In the genomic region with DNA sequence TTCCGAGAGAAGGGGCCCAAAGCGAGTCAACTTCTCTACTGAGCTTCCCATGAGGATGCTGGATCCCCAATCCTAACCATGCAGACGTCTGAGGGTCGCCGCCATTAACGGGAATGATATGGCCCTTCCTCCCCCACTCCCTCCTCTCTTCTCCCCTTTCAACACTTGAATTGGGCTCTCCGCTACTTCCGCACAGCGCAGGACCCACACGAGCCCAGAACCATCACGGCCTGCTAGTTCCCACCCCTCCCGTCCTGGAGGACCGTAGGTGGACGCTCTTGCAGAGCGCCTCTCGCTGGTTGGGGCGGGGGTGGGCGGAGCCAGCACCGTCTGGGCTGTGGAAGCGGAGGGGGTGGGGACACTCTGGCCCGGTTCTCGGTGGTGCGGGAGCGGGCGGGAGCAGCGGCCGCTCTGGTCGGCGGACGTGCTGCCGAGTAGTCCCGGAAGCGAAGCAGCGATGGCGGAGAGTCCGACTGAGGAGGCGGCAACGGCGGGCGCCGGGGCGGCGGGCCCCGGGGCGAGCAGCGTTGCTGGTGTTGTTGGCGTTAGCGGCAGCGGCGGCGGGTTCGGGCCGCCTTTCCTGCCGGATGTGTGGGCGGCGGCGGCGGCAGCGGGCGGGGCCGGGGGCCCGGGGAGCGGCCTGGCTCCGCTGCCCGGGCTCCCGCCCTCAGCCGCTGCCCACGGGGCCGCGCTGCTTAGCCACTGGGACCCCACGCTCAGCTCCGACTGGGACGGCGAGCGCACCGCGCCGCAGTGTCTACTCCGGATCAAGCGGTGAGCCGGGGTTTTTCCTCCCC, we compare ENCODE assay signal across 1 cellular context.
TF ChIP-seq lines count a peak whose summit lies in the region.

A gene (plus strand): TSS at position 361 of the 797 bp plus-strand sequence. CDS start 97 bp downstream, at position 458.

TF ChIP-seq in WTC11, 78 proteins besides CTCF, POLR2A, EP300 and RAD21 (continued from another document):
- TF ChIP-seq, protein P1, sequence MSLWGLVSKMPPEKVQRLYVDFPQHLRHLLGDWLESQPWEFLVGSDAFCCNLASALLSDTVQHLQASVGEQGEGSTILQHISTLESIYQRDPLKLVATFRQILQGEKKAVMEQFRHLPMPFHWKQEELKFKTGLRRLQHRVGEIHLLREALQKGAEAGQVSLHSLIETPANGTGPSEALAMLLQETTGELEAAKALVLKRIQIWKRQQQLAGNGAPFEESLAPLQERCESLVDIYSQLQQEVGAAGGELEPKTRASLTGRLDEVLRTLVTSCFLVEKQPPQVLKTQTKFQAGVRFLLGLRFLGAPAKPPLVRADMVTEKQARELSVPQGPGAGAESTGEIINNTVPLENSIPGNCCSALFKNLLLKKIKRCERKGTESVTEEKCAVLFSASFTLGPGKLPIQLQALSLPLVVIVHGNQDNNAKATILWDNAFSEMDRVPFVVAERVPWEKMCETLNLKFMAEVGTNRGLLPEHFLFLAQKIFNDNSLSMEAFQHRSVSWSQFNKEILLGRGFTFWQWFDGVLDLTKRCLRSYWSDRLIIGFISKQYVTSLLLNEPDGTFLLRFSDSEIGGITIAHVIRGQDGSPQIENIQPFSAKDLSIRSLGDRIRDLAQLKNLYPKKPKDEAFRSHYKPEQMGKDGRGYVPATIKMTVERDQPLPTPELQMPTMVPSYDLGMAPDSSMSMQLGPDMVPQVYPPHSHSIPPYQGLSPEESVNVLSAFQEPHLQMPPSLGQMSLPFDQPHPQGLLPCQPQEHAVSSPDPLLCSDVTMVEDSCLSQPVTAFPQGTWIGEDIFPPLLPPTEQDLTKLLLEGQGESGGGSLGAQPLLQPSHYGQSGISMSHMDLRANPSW (CRISPR knock-in tag; conservative IDR thresholded peaks at IDR 0.05; ENCODE audit: low read depth), result no peak
- TF ChIP-seq HMGA2 (CRISPR knock-in tag; IDR thresholded peaks at IDR 0.05) (no peak), ZNF219 (CRISPR knock-in tag; IDR thresholded peaks at IDR 0.05; ENCODE audit: borderline replicate concordance) (no peak), ZNF423 (CRISPR knock-in tag; IDR thresholded peaks at IDR 0.05) (no peak), KAT7 (CRISPR knock-in tag; IDR thresholded peaks at IDR 0.05; ENCODE audit: borderline replicate concordance) (no peak), NR3C1 (CRISPR knock-in tag; conservative IDR thresholded peaks at IDR 0.05; ENCODE audit: low read depth) (no peak), ATF1 (CRISPR knock-in tag; IDR thresholded peaks at IDR 0.05) (no peak), ZNF671 (CRISPR knock-in tag; IDR thresholded peaks at IDR 0.05) (no peak), SMAD3 (CRISPR knock-in tag; IDR thresholded peaks at IDR 0.05; ENCODE audit: borderline replicate concordance) (no peak), PRRX2 (CRISPR knock-in tag; IDR thresholded peaks at IDR 0.05) (no peak), MXD4 (CRISPR knock-in tag; IDR thresholded peaks at IDR 0.05; ENCODE audit: borderline replicate concordance) (no peak), GTF2I (CRISPR knock-in tag; conservative IDR thresholded peaks at IDR 0.05) (no peak), GRHL2 (CRISPR knock-in tag; IDR thresholded peaks at IDR 0.05; ENCODE audit: insufficient replicate concordance, severe bottlenecking) (no peak), SOX15 (CRISPR knock-in tag; IDR thresholded peaks at IDR 0.05) (no peak), CREB1 (CRISPR knock-in tag; IDR thresholded peaks at IDR 0.05) (no peak), EMX1 (CRISPR knock-in tag; IDR thresholded peaks at IDR 0.05) (no peak), GABPB1 (CRISPR knock-in tag; IDR thresholded peaks at IDR 0.05) (peak; percentile 64; the same call in 1 of the 2 replicates), NFE2L1 (CRISPR knock-in tag; IDR thresholded peaks at IDR 0.05) (peak; percentile 75; the same call in 1 of the 2 replicates), IRF2 (CRISPR knock-in tag; IDR thresholded peaks at IDR 0.05; ENCODE audit: borderline replicate concordance, low read depth) (no peak), SMAD4 (CRISPR knock-in tag; IDR thresholded peaks at IDR 0.05) (no peak), TCF7 (CRISPR knock-in tag; IDR thresholded peaks at IDR 0.05; ENCODE audit: low read depth) (no peak), ZBTB21 (CRISPR knock-in tag; IDR thresholded peaks at IDR 0.05; ENCODE audit: borderline replicate concordance) (peak; percentile 88), JAZF1 (CRISPR knock-in tag; IDR thresholded peaks at IDR 0.05) (no peak), SP1 (CRISPR knock-in tag; conservative IDR thresholded peaks at IDR 0.05) (peak; percentile 93), ZNF138 (CRISPR knock-in tag; conservative IDR thresholded peaks at IDR 0.05) (0 out of 2 replicates have a peak, but pooled peaks have one; percentile 38)
- TF ChIP-seq, protein P2, sequence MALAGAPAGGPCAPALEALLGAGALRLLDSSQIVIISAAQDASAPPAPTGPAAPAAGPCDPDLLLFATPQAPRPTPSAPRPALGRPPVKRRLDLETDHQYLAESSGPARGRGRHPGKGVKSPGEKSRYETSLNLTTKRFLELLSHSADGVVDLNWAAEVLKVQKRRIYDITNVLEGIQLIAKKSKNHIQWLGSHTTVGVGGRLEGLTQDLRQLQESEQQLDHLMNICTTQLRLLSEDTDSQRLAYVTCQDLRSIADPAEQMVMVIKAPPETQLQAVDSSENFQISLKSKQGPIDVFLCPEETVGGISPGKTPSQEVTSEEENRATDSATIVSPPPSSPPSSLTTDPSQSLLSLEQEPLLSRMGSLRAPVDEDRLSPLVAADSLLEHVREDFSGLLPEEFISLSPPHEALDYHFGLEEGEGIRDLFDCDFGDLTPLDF (CRISPR knock-in tag; IDR thresholded peaks at IDR 0.05), result no peak
- TF ChIP-seq, protein P3, sequence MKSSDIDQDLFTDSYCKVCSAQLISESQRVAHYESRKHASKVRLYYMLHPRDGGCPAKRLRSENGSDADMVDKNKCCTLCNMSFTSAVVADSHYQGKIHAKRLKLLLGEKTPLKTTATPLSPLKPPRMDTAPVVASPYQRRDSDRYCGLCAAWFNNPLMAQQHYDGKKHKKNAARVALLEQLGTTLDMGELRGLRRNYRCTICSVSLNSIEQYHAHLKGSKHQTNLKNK (CRISPR knock-in tag; IDR thresholded peaks at IDR 0.05), result no peak
- TF ChIP-seq, protein P4, sequence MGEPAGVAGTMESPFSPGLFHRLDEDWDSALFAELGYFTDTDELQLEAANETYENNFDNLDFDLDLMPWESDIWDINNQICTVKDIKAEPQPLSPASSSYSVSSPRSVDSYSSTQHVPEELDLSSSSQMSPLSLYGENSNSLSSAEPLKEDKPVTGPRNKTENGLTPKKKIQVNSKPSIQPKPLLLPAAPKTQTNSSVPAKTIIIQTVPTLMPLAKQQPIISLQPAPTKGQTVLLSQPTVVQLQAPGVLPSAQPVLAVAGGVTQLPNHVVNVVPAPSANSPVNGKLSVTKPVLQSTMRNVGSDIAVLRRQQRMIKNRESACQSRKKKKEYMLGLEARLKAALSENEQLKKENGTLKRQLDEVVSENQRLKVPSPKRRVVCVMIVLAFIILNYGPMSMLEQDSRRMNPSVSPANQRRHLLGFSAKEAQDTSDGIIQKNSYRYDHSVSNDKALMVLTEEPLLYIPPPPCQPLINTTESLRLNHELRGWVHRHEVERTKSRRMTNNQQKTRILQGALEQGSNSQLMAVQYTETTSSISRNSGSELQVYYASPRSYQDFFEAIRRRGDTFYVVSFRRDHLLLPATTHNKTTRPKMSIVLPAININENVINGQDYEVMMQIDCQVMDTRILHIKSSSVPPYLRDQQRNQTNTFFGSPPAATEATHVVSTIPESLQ (CRISPR knock-in tag; IDR thresholded peaks at IDR 0.05), result no peak
- TF ChIP-seq, protein P5, sequence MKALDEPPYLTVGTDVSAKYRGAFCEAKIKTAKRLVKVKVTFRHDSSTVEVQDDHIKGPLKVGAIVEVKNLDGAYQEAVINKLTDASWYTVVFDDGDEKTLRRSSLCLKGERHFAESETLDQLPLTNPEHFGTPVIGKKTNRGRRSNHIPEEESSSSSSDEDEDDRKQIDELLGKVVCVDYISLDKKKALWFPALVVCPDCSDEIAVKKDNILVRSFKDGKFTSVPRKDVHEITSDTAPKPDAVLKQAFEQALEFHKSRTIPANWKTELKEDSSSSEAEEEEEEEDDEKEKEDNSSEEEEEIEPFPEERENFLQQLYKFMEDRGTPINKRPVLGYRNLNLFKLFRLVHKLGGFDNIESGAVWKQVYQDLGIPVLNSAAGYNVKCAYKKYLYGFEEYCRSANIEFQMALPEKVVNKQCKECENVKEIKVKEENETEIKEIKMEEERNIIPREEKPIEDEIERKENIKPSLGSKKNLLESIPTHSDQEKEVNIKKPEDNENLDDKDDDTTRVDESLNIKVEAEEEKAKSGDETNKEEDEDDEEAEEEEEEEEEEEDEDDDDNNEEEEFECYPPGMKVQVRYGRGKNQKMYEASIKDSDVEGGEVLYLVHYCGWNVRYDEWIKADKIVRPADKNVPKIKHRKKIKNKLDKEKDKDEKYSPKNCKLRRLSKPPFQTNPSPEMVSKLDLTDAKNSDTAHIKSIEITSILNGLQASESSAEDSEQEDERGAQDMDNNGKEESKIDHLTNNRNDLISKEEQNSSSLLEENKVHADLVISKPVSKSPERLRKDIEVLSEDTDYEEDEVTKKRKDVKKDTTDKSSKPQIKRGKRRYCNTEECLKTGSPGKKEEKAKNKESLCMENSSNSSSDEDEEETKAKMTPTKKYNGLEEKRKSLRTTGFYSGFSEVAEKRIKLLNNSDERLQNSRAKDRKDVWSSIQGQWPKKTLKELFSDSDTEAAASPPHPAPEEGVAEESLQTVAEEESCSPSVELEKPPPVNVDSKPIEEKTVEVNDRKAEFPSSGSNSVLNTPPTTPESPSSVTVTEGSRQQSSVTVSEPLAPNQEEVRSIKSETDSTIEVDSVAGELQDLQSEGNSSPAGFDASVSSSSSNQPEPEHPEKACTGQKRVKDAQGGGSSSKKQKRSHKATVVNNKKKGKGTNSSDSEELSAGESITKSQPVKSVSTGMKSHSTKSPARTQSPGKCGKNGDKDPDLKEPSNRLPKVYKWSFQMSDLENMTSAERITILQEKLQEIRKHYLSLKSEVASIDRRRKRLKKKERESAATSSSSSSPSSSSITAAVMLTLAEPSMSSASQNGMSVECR (CRISPR knock-in tag; IDR thresholded peaks at IDR 0.05; ENCODE audit: borderline replicate concordance), result peak; percentile 90; the same call in 1 of the 2 replicates
- TF ChIP-seq, protein P6, sequence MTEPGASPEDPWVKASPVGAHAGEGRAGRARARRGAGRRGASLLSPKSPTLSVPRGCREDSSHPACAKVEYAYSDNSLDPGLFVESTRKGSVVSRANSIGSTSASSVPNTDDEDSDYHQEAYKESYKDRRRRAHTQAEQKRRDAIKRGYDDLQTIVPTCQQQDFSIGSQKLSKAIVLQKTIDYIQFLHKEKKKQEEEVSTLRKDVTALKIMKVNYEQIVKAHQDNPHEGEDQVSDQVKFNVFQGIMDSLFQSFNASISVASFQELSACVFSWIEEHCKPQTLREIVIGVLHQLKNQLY (CRISPR knock-in tag; IDR thresholded peaks at IDR 0.05), result no peak
- TF ChIP-seq, protein P7, sequence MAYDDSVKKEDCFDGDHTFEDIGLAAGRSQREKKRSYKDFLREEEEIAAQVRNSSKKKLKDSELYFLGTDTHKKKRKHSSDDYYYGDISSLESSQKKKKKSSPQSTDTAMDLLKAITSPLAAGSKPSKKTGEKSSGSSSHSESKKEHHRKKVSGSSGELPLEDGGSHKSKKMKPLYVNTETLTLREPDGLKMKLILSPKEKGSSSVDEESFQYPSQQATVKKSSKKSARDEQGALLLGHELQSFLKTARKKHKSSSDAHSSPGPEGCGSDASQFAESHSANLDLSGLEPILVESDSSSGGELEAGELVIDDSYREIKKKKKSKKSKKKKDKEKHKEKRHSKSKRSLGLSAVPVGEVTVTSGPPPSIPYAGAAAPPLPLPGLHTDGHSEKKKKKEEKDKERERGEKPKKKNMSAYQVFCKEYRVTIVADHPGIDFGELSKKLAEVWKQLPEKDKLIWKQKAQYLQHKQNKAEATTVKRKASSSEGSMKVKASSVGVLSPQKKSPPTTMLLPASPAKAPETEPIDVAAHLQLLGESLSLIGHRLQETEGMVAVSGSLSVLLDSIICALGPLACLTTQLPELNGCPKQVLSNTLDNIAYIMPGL (CRISPR knock-in tag; IDR thresholded peaks at IDR 0.05), result peak; percentile 80
- TF ChIP-seq, protein P8, sequence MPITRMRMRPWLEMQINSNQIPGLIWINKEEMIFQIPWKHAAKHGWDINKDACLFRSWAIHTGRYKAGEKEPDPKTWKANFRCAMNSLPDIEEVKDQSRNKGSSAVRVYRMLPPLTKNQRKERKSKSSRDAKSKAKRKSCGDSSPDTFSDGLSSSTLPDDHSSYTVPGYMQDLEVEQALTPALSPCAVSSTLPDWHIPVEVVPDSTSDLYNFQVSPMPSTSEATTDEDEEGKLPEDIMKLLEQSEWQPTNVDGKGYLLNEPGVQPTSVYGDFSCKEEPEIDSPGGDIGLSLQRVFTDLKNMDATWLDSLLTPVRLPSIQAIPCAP (CRISPR knock-in tag; IDR thresholded peaks at IDR 0.05), result 0 out of 2 replicates have a peak, but pooled peaks have one; percentile 44
- TF ChIP-seq, protein P9, sequence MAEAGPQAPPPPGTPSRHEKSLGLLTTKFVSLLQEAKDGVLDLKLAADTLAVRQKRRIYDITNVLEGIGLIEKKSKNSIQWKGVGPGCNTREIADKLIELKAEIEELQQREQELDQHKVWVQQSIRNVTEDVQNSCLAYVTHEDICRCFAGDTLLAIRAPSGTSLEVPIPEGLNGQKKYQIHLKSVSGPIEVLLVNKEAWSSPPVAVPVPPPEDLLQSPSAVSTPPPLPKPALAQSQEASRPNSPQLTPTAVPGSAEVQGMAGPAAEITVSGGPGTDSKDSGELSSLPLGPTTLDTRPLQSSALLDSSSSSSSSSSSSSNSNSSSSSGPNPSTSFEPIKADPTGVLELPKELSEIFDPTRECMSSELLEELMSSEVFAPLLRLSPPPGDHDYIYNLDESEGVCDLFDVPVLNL (CRISPR knock-in tag; IDR thresholded peaks at IDR 0.05; ENCODE audit: borderline replicate concordance, low read depth), result no peak
- TF ChIP-seq, protein P10, sequence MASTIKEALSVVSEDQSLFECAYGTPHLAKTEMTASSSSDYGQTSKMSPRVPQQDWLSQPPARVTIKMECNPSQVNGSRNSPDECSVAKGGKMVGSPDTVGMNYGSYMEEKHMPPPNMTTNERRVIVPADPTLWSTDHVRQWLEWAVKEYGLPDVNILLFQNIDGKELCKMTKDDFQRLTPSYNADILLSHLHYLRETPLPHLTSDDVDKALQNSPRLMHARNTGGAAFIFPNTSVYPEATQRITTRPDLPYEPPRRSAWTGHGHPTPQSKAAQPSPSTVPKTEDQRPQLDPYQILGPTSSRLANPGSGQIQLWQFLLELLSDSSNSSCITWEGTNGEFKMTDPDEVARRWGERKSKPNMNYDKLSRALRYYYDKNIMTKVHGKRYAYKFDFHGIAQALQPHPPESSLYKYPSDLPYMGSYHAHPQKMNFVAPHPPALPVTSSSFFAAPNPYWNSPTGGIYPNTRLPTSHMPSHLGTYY (CRISPR knock-in tag; IDR thresholded peaks at IDR 0.05), result no peak
- TF ChIP-seq, protein P11, sequence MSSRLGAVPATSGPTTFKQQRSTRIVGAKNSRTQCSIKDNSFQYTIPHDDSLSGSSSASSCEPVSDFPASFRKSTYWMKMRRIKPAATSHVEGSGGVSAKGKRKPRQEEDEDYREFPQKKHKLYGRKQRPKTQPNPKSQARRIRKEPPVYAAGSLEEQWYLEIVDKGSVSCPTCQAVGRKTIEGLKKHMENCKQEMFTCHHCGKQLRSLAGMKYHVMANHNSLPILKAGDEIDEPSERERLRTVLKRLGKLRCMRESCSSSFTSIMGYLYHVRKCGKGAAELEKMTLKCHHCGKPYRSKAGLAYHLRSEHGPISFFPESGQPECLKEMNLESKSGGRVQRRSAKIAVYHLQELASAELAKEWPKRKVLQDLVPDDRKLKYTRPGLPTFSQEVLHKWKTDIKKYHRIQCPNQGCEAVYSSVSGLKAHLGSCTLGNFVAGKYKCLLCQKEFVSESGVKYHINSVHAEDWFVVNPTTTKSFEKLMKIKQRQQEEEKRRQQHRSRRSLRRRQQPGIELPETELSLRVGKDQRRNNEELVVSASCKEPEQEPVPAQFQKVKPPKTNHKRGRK (CRISPR knock-in tag; IDR thresholded peaks at IDR 0.05; ENCODE audit: borderline replicate concordance), result no peak
TF ChIP-seq in WTC11: peak in this region for 25.
